Comparison of ENCODE assay signal across 10 cellular contexts in genomic region chr16:57889960-57890751, GRCh38.
DNase-seq lines count a peak whose midpoint lies in the region; ATAC-seq and TF ChIP-seq lines count a peak whose summit lies in the region.
"Had no signal": no experiment of that assay in that cellular context is flagged by ENCODE, and none has a peak within 500 bp of the region (broad histone marks: within the 10 kb centered on the region; RNA-seq: fewer than 3 reads in every experiment).

No MANE protein-coding gene starts in this region.

- TF ChIP-seq CTCF in colonic mucosa (IDR thresholded peaks at IDR 0.05) (no peak), upper lobe of left lung (IDR thresholded peaks at IDR 0.05) (no peak)

- no peaks in the 10 kb centered on the region for H3K9me3 ChIP-seq in colonic mucosa
- H3K9me3 ChIP-seq in upper lobe of left lung: no peaks in the 10 kb centered on the region
- H3K9me3 ChIP-seq: suprapubic skin had no signal

- H3K4me3 ChIP-seq in colonic mucosa (no peak overlapping the region), upper lobe of left lung (no peak overlapping the region)
- H3K4me3 ChIP-seq: suprapubic skin had no signal

- H3K36me3 ChIP-seq in colonic mucosa: no peaks in the 10 kb centered on the region
- H3K36me3 ChIP-seq in upper lobe of left lung: no peaks in the 10 kb centered on the region
- H3K36me3 ChIP-seq: suprapubic skin had no signal

- H3K9ac ChIP-seq in colonic mucosa (ENCODE audit: low read depth in 2 of 2, low read length in 2 of 2): no peak overlapping the region

- DNase-seq in HuH-7 (ENCODE audit: low spot score) (peak; percentile 26), colonic mucosa (peak; percentile 30), iris pigment epithelial cell (ENCODE audit: low read depth) (peak; percentile 79), upper lobe of left lung (peak in 1 of 2 donors; percentile 44), DMS153 (lab: John Stamatoyannopoulos, UW) (no peak), Kasumi-1 (lab: John Stamatoyannopoulos, UW) (no peak), T1000 (lab: John Stamatoyannopoulos, UW) (no peak)
- DNase-seq: NCI-H524, SHP77 treated with DMSO at 0.1 percent for 48 hours had no signal

- H3K27ac ChIP-seq in colonic mucosa (no peak overlapping the region), upper lobe of left lung (peak overlapping the region in 3 of 4 donors; percentile 47 to 82 (median 48))
- H3K27ac ChIP-seq: suprapubic skin had no signal

- WGBS in upper lobe of left lung, 2 donors: 57 to 58% methylated on average over 9 of the region's 9 CpGs

- TF ChIP-seq EP300 in upper lobe of left lung (IDR thresholded peaks at IDR 0.05): peak in 1 of 4 donors; percentile 64

- no peaks in the 10 kb centered on the region for H3K27me3 ChIP-seq in colonic mucosa
- no peaks in the 10 kb centered on the region for H3K27me3 ChIP-seq in upper lobe of left lung

- peak in 1 of 4 donors; percentile 41 for TF ChIP-seq POLR2A in upper lobe of left lung (IDR thresholded peaks at IDR 0.05)

- intact Hi-C loops in colonic mucosa (cut with DNase I): no loop called here

- peak in 1 of 2 donors; percentile 70 for ATAC-seq in upper lobe of left lung (ENCODE audit: low FRiP score in 2 of 2)

- H3K4me1 ChIP-seq in colonic mucosa: no peaks in the 10 kb centered on the region
- H3K4me1 ChIP-seq in upper lobe of left lung: peaks cover 42 to 55% (median 50%) of the 10 kb centered on the region in 4 donors

Comparison
In these comparisons a context has a peak if more than half of its experiments do, and no peak if none do; other contexts are left out.
1. DNase-seq: peak in HuH-7 (single experiment), colonic mucosa (single experiment) and iris pigment epithelial cell (single experiment); none in DMS153 (single experiment), Kasumi-1 (0 of 2) and T1000 (single experiment).